ENCODE assay signal across 8 cellular contexts in the genomic region with DNA sequence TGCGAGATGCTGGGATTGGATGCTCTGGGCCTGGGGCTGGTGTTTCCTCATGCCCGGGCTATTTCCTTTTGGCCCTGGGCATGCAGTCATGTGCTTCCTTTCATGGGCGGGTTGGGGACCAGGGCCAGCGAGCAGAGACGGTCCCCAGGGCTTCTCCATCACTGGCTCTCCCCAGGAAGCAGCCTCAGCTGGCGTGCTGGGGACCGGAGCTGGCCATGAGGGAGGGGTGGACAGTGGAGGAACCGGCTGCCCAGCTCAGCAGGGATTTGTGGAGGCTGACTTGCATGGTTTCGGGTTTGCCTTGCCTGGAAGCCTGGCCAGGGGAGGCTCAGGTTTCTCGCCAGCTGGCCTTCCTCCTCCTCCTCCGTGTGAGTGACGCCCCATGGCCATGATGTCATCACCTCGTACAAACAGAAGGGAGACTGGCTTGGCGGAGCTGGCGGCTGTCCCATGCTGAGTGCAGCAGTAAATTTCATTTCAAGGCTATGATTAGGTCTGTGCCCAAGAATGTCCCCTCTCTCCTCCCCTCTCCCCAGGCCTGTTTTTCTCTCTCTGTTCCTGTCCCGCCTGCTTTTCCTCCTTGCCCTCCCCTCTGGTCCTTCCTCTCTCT. TPM values are rescaled to one million over a fixed set of nuclear protein-coding genes. Genes with fewer than 3 reads are reported as not detected.
DNase-seq lines count a peak whose midpoint lies in the region; TF ChIP-seq lines count a peak whose summit lies in the region.

No MANE protein-coding gene starts in this region.

- no peaks in the 10 kb centered on the region for H4K20me1 ChIP-seq in GM23248 (ENCODE audit: insufficient read depth)

- no peaks in the 10 kb centered on the region for H3K9me2 ChIP-seq in GM23248 (ENCODE audit: insufficient read depth)

- H3F3A ChIP-seq in GM23248 (ENCODE audit: insufficient read depth): peaks cover 27% of the 10 kb centered on the region

- TF ChIP-seq CTCF in MCF 10A (IDR thresholded peaks at IDR 0.05; ENCODE audit: unreplicated experiment) (no peak), sigmoid colon (IDR thresholded peaks at IDR 0.05) (no peak)

- WGBS in GM23248 (ENCODE audit: low coverage in 1 of 2, low lambda C conversion rate in 2 of 2, missing lambda C conversion rate in 2 of 2), 2 experiments: 1 to 2% methylated on average over 15 to 16 of the region's 16 CpGs
- WGBS in sigmoid colon, 2 donors: 8 to 40% methylated on average over 16 of the region's 16 CpGs

- H3K9me3 ChIP-seq in GM23248 (ENCODE audit: low read depth) (no peaks in the 10 kb centered on the region), sigmoid colon (no peaks in the 10 kb centered on the region)

- POLR2A ChIA-PET in MCF 10A (lab: Yijun Ruan, JAX): interaction anchor here (0.7 to 2.0 kb wide), 10 partner anchors 9 to 199 kb away, joined by 3 to 14 read pairs (median 5); a partner anchor contains a TSS

- peak in 2 of 4 donors; percentile 70 to 79 for TF ChIP-seq EP300 in sigmoid colon (IDR thresholded peaks at IDR 0.05)

- peak overlapping the region; percentile 10 for H3K4me3 Mint-ChIP-seq in MCF 10A (ENCODE audit: unreplicated experiment)

- H3K36me3 ChIP-seq in GM23248 (ENCODE audit: low read depth) (no peaks in the 10 kb centered on the region), sigmoid colon (no peaks in the 10 kb centered on the region)

- H3K4me1 ChIP-seq in GM23248 (ENCODE audit: insufficient read depth) (peaks cover 34% of the 10 kb centered on the region), sigmoid colon (peaks cover 0 to 37% (median 35%) of the 10 kb centered on the region in 4 donors)

- peak overlapping the region; percentile 78 for H3K9ac ChIP-seq in GM23248

- TF ChIP-seq POLR2A in sigmoid colon (IDR thresholded peaks at IDR 0.05): no peak

- H3K27ac Mint-ChIP-seq in MCF 10A (ENCODE audit: low read depth, unreplicated experiment): peak overlapping the region; percentile 93

- in situ Hi-C loops in GM23248 (cut with MboI): no loop called here

- intact Hi-C loops in MCF 10A (cut with micrococcal nuclease) (no loop called here), sigmoid colon (cut with DNase I) (no loop called here)

- CTCF ChIA-PET in MCF 10A (lab: Yijun Ruan, JAX): interaction anchor here (0.6 to 1.6 kb wide), 7 partner anchors 37 to 1422 kb away, joined by 3 to 4 read pairs (median 3); no protein-coding TSS in a partner anchor

- H3K27me3 ChIP-seq in GM23248 (replicated peaks; ENCODE audit: insufficient read depth): no peaks in the 10 kb centered on the region
- no peaks in the 10 kb centered on the region for H3K27me3 ChIP-seq in sigmoid colon

- peak overlapping the region; percentile 64 for H3K4me3 ChIP-seq in GM23248
- H3K4me3 ChIP-seq in sigmoid colon: peak overlapping the region in 3 of 4 donors; percentile 26 to 31 (median 31)

- H3K36me3 Mint-ChIP-seq in MCF 10A (ENCODE audit: insufficient read depth, unreplicated experiment): no peaks in the 10 kb centered on the region

- H3K4me1 Mint-ChIP-seq in MCF 10A (ENCODE audit: insufficient read depth, unreplicated experiment): peaks cover 30% of the 10 kb centered on the region

- H3K9me3 Mint-ChIP-seq in MCF 10A (ENCODE audit: unreplicated experiment): no peaks in the 10 kb centered on the region

- DNase-seq in GM23248 (peak; percentile 97), NCI-H345 (lab: John Stamatoyannopoulos, UW) (peak; percentile 84), MCF 10A (ENCODE audit: unreplicated experiment) (peak; percentile 95), iPS-NIHi11 (ENCODE audit: low spot score) (peak; percentile 86), sigmoid colon (peak; percentile 100)
- DNase-seq in activated effector memory CD4-positive, alpha-beta T cell treated with Interleukin-2 at 50 U/mL for 16 hours: no peak
- DNase-seq in stimulated activated CD4-positive, alpha-beta T cell treated with anti-CD3 and anti-CD28 coated beads, Interleukin-4, amount 100 ng/mL, for 4 hours: no peak
- no peak for DNase-seq in activated CD8-positive, alpha-beta memory T cell treated with anti-CD3 and anti-CD28 coated beads, Interleukin-2, amount 50 U/mL, for 4 hours

- H3K27ac ChIP-seq in GM23248 (peak overlapping the region; percentile 98), sigmoid colon (peak overlapping the region; percentile 89 to 96 (median 92))

- H3K79me2 ChIP-seq in GM23248 (ENCODE audit: insufficient read depth): no peaks in the 10 kb centered on the region

- peak overlapping the region; percentile 81 for H3K4me2 ChIP-seq in GM23248 (ENCODE audit: unreplicated experiment)

- no TSS peak for BruUV-seq in MCF 10A (replicated peaks; lab: Mats Ljungman, UMichigan)

- no peaks in the 10 kb centered on the region for H3K27me3 Mint-ChIP-seq in MCF 10A (ENCODE audit: insufficient read depth, unreplicated experiment)

- no peak overlapping the region for H2AFZ ChIP-seq in GM23248

RNA-seq across cellular contexts. Expression of a gene that starts 8.9 kb away (rescaled TPM):
- 587 and 620 TPM in 2 replicates for total RNA-seq in GM23248 (2014; rRNA removed; shearing (Covaris generic))
- polyA plus RNA-seq in GM23248 (2016; fragmentation: Nextera tagmentation; extraction: Ambion mirVana) (102 and 103 TPM in 2 replicates), sigmoid colon (10 to 100 TPM; 16.4 to 58.8 (median 47.4) TPM)
- total RNA-seq in MCF 10A (2022) (24.8 and 35.1 TPM in 2 replicates), sigmoid colon (100 to 1,000 TPM; 142 to 227 (median 151) TPM)

RNA-seq across cellular contexts. Expression of a gene that starts 31.1 kb away (rescaled TPM):
- 0.11 and 1.0 TPM in 2 replicates for total RNA-seq in GM23248 (2014; rRNA removed; shearing (Covaris generic))
- polyA plus RNA-seq in GM23248 (2016; fragmentation: Nextera tagmentation; extraction: Ambion mirVana) (0.14 and 0.35 TPM in 2 replicates), sigmoid colon (under 1 TPM in 1 of 3 donors, not detected in 2; 0.89 TPM)
- total RNA-seq in MCF 10A (2022) (0.68 and 0.86 TPM in 2 replicates), sigmoid colon (10 to 100 TPM in 1 of 4 donors, 1 to 10 TPM in 3; 1.3 to 13.8 (median 2.3) TPM)

RNA-seq across cellular contexts. Expression of a gene that starts 45.7 kb away (rescaled TPM):
- total RNA-seq in GM23248 (2014; rRNA removed; shearing (Covaris generic)): 8.3 and 8.8 TPM in 2 replicates
- 8.6 and 12.6 TPM in 2 replicates for polyA plus RNA-seq in GM23248 (2016; fragmentation: Nextera tagmentation; extraction: Ambion mirVana)
- total RNA-seq in MCF 10A (2022): 56.7 and 58.0 TPM in 2 replicates
- 100 to 1,000 TPM; 134 to 277 (median 186) TPM for total RNA-seq in sigmoid colon
- polyA plus RNA-seq in sigmoid colon: 100 to 1,000 TPM in 2 of 3 donors, 10 to 100 TPM in 1; 92.5 to 415 (median 138) TPM

Comparison
In these comparisons a context has a peak if more than half of its experiments do, and no peak if none do; other contexts are left out.
1. DNase-seq: peak in GM23248 (single experiment), NCI-H345 (single experiment), MCF 10A (single experiment), iPS-NIHi11 (single experiment) and sigmoid colon (single experiment); none in activated effector memory CD4-positive, alpha-beta T cell treated with Interleukin-2 at 50 U/mL for 16 hours (single experiment), stimulated activated CD4-positive, alpha-beta T cell treated with anti-CD3 and anti-CD28 coated beads, Interleukin-4, amount 100 ng/mL, for 4 hours (0 of 2) and activated CD8-positive, alpha-beta memory T cell treated with anti-CD3 and anti-CD28 coated beads, Interleukin-2, amount 50 U/mL, for 4 hours (single experiment).